In the genomic region with DNA sequence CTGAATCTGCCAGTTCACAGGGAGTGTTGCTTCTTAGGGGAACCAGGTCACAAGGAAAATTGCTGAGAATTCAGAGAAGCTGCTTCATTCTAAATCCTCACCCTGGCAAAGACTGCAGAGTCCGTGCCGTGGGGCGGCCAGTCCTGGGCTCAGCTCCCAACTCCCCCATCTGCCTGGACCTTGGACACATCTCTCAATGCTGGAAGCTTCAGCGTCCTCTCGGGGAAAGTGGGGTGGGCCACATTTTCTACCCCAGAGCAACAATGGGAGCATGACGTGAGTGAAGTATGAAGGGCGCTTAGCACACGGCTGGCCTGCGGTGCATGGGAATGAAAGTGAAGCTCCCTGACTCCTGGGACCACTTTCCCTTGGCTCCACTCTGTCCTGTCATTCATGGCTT, we compare ENCODE assay signal across 1 cellular context.
TF ChIP-seq lines count a peak whose summit lies in the region.

No MANE protein-coding gene starts in this region.

TF ChIP-seq in H1, 55 proteins besides CTCF, POLR2A, EP300 and RAD21:
- no peak for TF ChIP-seq RNF2 (IDR thresholded peaks at IDR 0.05; ENCODE audit: borderline replicate concordance, low read depth, low read length, missing control alignments, poor library complexity, severe bottlenecking)
- no peak for TF ChIP-seq ZNF274 (IDR thresholded peaks at IDR 0.05; ENCODE audit: borderline replicate concordance, extremely low read depth, low read length)
- TF ChIP-seq, protein P1, sequence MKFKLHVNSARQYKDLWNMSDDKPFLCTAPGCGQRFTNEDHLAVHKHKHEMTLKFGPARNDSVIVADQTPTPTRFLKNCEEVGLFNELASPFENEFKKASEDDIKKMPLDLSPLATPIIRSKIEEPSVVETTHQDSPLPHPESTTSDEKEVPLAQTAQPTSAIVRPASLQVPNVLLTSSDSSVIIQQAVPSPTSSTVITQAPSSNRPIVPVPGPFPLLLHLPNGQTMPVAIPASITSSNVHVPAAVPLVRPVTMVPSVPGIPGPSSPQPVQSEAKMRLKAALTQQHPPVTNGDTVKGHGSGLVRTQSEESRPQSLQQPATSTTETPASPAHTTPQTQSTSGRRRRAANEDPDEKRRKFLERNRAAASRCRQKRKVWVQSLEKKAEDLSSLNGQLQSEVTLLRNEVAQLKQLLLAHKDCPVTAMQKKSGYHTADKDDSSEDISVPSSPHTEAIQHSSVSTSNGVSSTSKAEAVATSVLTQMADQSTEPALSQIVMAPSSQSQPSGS (IDR thresholded peaks at IDR 0.05; ENCODE audit: low read length) = no peak
- no peak for TF ChIP-seq NRF1 (IDR thresholded peaks at IDR 0.05; ENCODE audit: low read depth, low read length)
- TF ChIP-seq NANOG (IDR thresholded peaks at IDR 0.05; ENCODE audit: insufficient read depth, low read depth, low read length, poor library complexity, severe bottlenecking) = no peak
- no peak for TF ChIP-seq SIX5 (IDR thresholded peaks at IDR 0.05; ENCODE audit: low read depth, low read length)
- TF ChIP-seq FOSL1 (IDR thresholded peaks at IDR 0.05; ENCODE audit: insufficient read depth, low read depth, low read length) = no peak
- TF ChIP-seq TAF1 (IDR thresholded peaks at IDR 0.05; ENCODE audit: low read depth, low read length) = no peak
TF ChIP-seq in H1: peak in this region for 0.
